In the genomic region with DNA sequence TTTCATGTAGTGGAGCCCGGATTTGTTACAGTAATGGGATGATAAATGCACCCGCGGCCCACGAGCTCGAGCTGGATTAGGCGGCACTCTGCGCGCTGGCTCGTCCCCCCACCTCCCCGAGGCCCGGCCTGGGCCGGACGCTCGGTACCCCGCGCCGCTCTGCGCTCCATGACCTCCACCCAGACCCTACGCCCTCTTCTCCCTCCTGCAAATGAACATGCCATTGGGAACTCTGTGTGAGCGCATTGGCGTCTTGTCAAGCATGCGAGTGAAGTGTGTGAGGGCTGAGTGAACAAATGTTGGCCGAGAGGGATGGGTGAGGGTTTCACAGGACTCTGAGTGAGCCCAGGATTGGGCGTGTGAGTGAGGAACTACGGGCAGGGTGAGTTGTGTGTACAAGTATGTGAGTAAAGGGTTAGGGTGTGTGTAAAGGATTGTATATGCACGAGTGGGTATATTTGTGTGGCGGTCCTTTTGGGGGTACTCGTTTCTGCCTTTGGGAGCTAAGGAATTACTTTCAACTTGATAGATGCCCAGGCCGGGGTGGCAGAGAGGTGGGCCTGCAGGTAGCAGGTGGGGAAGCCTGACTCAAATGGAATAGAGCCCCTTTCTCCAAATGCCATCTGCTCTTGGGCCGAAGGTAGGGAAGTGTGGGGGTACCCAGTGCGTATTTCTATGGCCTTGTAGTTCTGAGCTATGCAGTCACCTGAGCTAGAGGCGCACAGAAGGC, we compare ENCODE assay signal across 19 cellular contexts. TPM values are rescaled to one million over a fixed set of nuclear protein-coding genes. Genes with fewer than 3 reads are reported as not detected.
A peak's percentile ranks its signal among the peaks of the same experiment; 100 is the strongest.
DNase-seq lines count a peak whose midpoint lies in the region; ATAC-seq and TF ChIP-seq lines count a peak whose summit lies in the region.
"Had no signal": no experiment of that assay in that cellular context is flagged by ENCODE, and none has a peak within 500 bp of the region (broad histone marks: within the 10 kb centered on the region; RNA-seq: fewer than 3 reads in every experiment).

No MANE protein-coding gene starts in this region.

- peaks cover 4% of the 10 kb centered on the region for H3K36me3 Mint-ChIP-seq in stimulated activated naive CD8-positive, alpha-beta T cell treated with anti-CD3 and anti-CD28 coated beads, Interleukin-15, Interleukin-2, amounts not matched to agents 100 ng/mL and 50 ng/mL, for 24 hours (ENCODE audit: low read depth)
- H3K36me3 Mint-ChIP-seq in activated CD8-positive, alpha-beta T cell treated with anti-CD3 and anti-CD28 coated beads, Interleukin-2, amount 10 ng/mL, durations not matched to agents 7 days and 5 days (ENCODE audit: low read depth): peaks cover 15% of the 10 kb centered on the region
- H3K36me3 Mint-ChIP-seq in neural crest cell (ENCODE audit: low read depth): peaks cover 7% of the 10 kb centered on the region

- CTCF ChIA-PET in activated CD8-positive, alpha-beta T cell treated with anti-CD3 and anti-CD28 coated beads, Interleukin-2, amount 10 ng/mL, durations not matched to agents 7 days and 5 days (lab: Charles Lee): interaction anchor here (1.0 to 1.2 kb wide), 2 partner anchors 23 to 628 kb away, joined by 3 read pairs; no protein-coding TSS in a partner anchor

- no peak for ATAC-seq in stimulated activated naive CD8-positive, alpha-beta T cell treated with anti-CD3 and anti-CD28 coated beads, Interleukin-15, Interleukin-2, amounts not matched to agents 100 U/mL and 50 U/mL, for 24 hours
- ATAC-seq in activated CD8-positive, alpha-beta T cell treated with anti-CD3 and anti-CD28 coated beads, Interleukin-2, amount 10 ng/mL, durations not matched to agents 7 days and 5 days: no peak
- ATAC-seq: left colon; mucosa of descending colon; stimulated activated effector memory CD8-positive, alpha-beta T cell treated with anti-CD3 and anti-CD28 coated beads, Interleukin-12 subunit alpha, Interleukin-12 subunit beta, amount 100 ng/mL, for 72 hours had no signal

- peaks cover 84% of the 10 kb centered on the region for H3K27me3 Mint-ChIP-seq in stimulated activated naive CD8-positive, alpha-beta T cell treated with anti-CD3 and anti-CD28 coated beads, Interleukin-15, Interleukin-2, amounts not matched to agents 100 ng/mL and 50 ng/mL, for 24 hours
- H3K27me3 Mint-ChIP-seq in activated CD8-positive, alpha-beta T cell treated with anti-CD3 and anti-CD28 coated beads, Interleukin-2, amount 10 ng/mL, durations not matched to agents 7 days and 5 days (ENCODE audit: low read depth): peaks cover 79% of the 10 kb centered on the region
- peaks cover 97% of the 10 kb centered on the region for H3K27me3 Mint-ChIP-seq in neural crest cell (ENCODE audit: low read depth)

- no peak for DNase-seq in stimulated activated naive CD8-positive, alpha-beta T cell treated with anti-CD3 and anti-CD28 coated beads, Interleukin-15, Interleukin-2, amounts not matched to agents 100 U/mL and 50 U/mL, for 24 hours
- no peak for DNase-seq in activated CD8-positive, alpha-beta T cell treated with anti-CD3 and anti-CD28 coated beads, Interleukin-2, amount 10 ng/mL, durations not matched to agents 7 days and 5 days
- DNase-seq in neural crest cell (ENCODE audit: low read depth, low spot score) (no peak), caudate nucleus (lab: John Stamatoyannopoulos, UW) (no peak), amniotic stem cell (lab: John Stamatoyannopoulos, UW) (no peak)
- DNase-seq in stimulated activated CD4-positive, alpha-beta T cell treated with anti-CD3 and anti-CD28 coated beads, Interleukin-4, amount 100 ng/mL, for 24 hours: no peak
- DNase-seq: activated CD8-positive, alpha-beta memory T cell treated with anti-CD3 and anti-CD28 coated beads for 24 hours; AML-193; anterior cingulate cortex; effector CD8-positive, alpha-beta T cell; GOT3; left colon; mucosa of descending colon; NCI-H1417 treated with DMSO at 0.1 percent for 48 hours; nucleus accumbens; tibial artery had no signal

- no peaks in the 10 kb centered on the region for H3K9me3 Mint-ChIP-seq in stimulated activated naive CD8-positive, alpha-beta T cell treated with anti-CD3 and anti-CD28 coated beads, Interleukin-15, Interleukin-2, amounts not matched to agents 100 ng/mL and 50 ng/mL, for 24 hours
- no peaks in the 10 kb centered on the region for H3K9me3 Mint-ChIP-seq in activated CD8-positive, alpha-beta T cell treated with anti-CD3 and anti-CD28 coated beads, Interleukin-2, amount 10 ng/mL, durations not matched to agents 7 days and 5 days (ENCODE audit: insufficient read depth)
- H3K9me3 Mint-ChIP-seq in neural crest cell: no peaks in the 10 kb centered on the region
- H3K9me3 Mint-ChIP-seq: stimulated activated effector memory CD8-positive, alpha-beta T cell treated with anti-CD3 and anti-CD28 coated beads, Interleukin-12 subunit alpha, Interleukin-12 subunit beta, amount 100 ng/mL, for 72 hours had no signal

- no peak overlapping the region for H3K4me3 Mint-ChIP-seq in stimulated activated naive CD8-positive, alpha-beta T cell treated with anti-CD3 and anti-CD28 coated beads, Interleukin-15, Interleukin-2, amounts not matched to agents 100 ng/mL and 50 ng/mL, for 24 hours
- H3K4me3 Mint-ChIP-seq in activated CD8-positive, alpha-beta T cell treated with anti-CD3 and anti-CD28 coated beads, Interleukin-2, amount 10 ng/mL, durations not matched to agents 7 days and 5 days: no peak overlapping the region
- peak overlapping the region; percentile 33 for H3K4me3 Mint-ChIP-seq in neural crest cell
- H3K4me3 Mint-ChIP-seq: stimulated activated effector memory CD8-positive, alpha-beta T cell treated with anti-CD3 and anti-CD28 coated beads, Interleukin-12 subunit alpha, Interleukin-12 subunit beta, amount 100 ng/mL, for 72 hours had no signal

- POLR2A ChIA-PET in activated CD8-positive, alpha-beta T cell treated with anti-CD3 and anti-CD28 coated beads, Interleukin-2, amount 10 ng/mL, durations not matched to agents 7 days and 5 days (lab: Charles Lee): no interaction called here

- H3K27ac ChIP-seq in caudate nucleus (ENCODE audit: low read depth, low read length): no peak overlapping the region
- H3K27ac ChIP-seq: tibial artery, VCaP had no signal

- no peak for TF ChIP-seq CTCF in neural crest cell (conservative IDR thresholded peaks at IDR 0.05)

- peaks cover 25% of the 10 kb centered on the region for H3K4me1 Mint-ChIP-seq in stimulated activated naive CD8-positive, alpha-beta T cell treated with anti-CD3 and anti-CD28 coated beads, Interleukin-15, Interleukin-2, amounts not matched to agents 100 ng/mL and 50 ng/mL, for 24 hours (ENCODE audit: low read depth)
- peaks cover 10% of the 10 kb centered on the region for H3K4me1 Mint-ChIP-seq in activated CD8-positive, alpha-beta T cell treated with anti-CD3 and anti-CD28 coated beads, Interleukin-2, amount 10 ng/mL, durations not matched to agents 7 days and 5 days (ENCODE audit: low read depth)
- H3K4me1 Mint-ChIP-seq in neural crest cell: peaks cover 32% of the 10 kb centered on the region

- peak overlapping the region; percentile 36 for H3K27ac Mint-ChIP-seq in stimulated activated naive CD8-positive, alpha-beta T cell treated with anti-CD3 and anti-CD28 coated beads, Interleukin-15, Interleukin-2, amounts not matched to agents 100 ng/mL and 50 ng/mL, for 24 hours
- H3K27ac Mint-ChIP-seq in activated CD8-positive, alpha-beta T cell treated with anti-CD3 and anti-CD28 coated beads, Interleukin-2, amount 10 ng/mL, durations not matched to agents 7 days and 5 days: peak overlapping the region; percentile 39
- H3K27ac Mint-ChIP-seq in neural crest cell (ENCODE audit: unreplicated experiment): no peak overlapping the region
- H3K27ac Mint-ChIP-seq: stimulated activated effector memory CD8-positive, alpha-beta T cell treated with anti-CD3 and anti-CD28 coated beads, Interleukin-12 subunit alpha, Interleukin-12 subunit beta, amount 100 ng/mL, for 72 hours had no signal

RNA-seq across cellular contexts. Expression of a gene that starts 2.9 kb away (rescaled TPM):
- total RNA-seq in activated CD8-positive, alpha-beta T cell treated with anti-CD3 and anti-CD28 coated beads, Interleukin-2, amount 10 ng/mL, durations not matched to agents 7 days and 5 days: not detected
- 12.6 and 13.9 TPM in 2 replicates for total RNA-seq in neural crest cell
- total RNA-seq: left colon, mucosa of descending colon had no signal

Comparison
In these comparisons a context has a peak if more than half of its experiments do, and no peak if none do; other contexts are left out.
1. RNA of a gene that starts 2.9 kb away (total RNA-seq): 12.6 to 13.9 TPM in neural crest cell; not detected in activated CD8-positive, alpha-beta T cell treated with anti-CD3 and anti-CD28 coated beads, Interleukin-2, amount 10 ng/mL, durations not matched to agents 7 days and 5 days; every median in the first group is over 10 times any median in the second.